ENCODE assay signal across 1 cellular context in the genomic region with DNA sequence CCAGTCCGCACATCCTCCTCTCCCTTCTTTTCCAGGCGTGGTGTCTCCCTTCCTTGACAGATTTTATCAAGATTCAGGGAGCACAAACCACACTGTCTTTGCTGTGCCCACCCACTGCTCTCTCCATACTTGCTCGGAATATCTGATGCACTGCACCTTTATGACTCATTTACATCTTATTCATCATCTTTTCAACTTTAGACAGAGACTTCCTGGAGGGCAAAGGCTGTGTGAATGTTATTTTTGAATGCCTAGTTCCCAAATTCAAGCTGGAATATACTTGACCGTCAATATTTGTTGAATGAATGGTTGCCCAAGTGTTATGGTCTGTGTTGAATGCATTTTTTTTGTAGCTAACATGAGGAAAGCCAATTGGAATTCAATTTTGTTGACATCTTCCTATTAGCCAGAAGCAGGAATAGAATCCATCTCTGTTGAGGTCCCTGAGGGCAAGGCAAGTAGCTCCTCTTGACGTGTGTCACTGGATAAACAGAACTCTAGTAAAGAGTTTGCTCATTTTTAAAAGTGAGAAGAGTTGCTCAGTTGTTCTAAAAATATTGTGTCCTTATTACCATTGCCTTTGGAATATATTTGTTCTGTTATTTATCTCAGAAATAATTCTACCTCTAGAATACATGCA.
TF ChIP-seq lines count a peak whose summit lies in the region.

No MANE protein-coding gene starts in this region.

TF ChIP-seq in IMR-90, 13 proteins besides CTCF, POLR2A, EP300 and RAD21:
- no peak for TF ChIP-seq NFE2L2 (IDR thresholded peaks at IDR 0.05; ENCODE audit: low read depth, low read length)
